29 cellular contexts compared by ENCODE assay signal in genomic region chr17:15467592-15467991, GRCh38. TPM values are rescaled to one million over a fixed set of nuclear protein-coding genes. Genes with fewer than 3 reads are reported as not detected.
A peak's percentile ranks its signal among the peaks of the same experiment; 100 is the strongest.
DNase-seq lines count a peak whose midpoint lies in the region; ATAC-seq, FAIRE-seq and TF ChIP-seq lines count a peak whose summit lies in the region.
"Had no signal": no experiment of that assay in that cellular context is flagged by ENCODE, and none has a peak within 500 bp of the region (broad histone marks: within the 10 kb centered on the region; RNA-seq: fewer than 3 reads in every experiment).

Gene CDRT4, minus strand, starts transcription at chr17:15467621. Its CDS starts 27,383 bp downstream, at chr17:15440238.

- no peaks in the 10 kb centered on the region for H3K9me3 Mint-ChIP-seq in nephron
- H3K9me3 Mint-ChIP-seq in activated T-helper 2 cell treated with anti-CD3 and anti-CD28 coated beads, Interferon-gamma antibody, Interleukin-2, Interleukin-4, amounts not matched to agents 10 μg/mL and 5 μg/mL and 100 μg/mL, durations not matched to agents 14 hours and 24 hours and 36 hours = no peaks in the 10 kb centered on the region
- H3K9me3 Mint-ChIP-seq: activated CD4-positive, alpha-beta T cell treated with anti-CD3 and anti-CD28 coated beads, Interleukin-2, amount 10 ng/mL, durations not matched to agents 24 days and 14 days; activated naive CD4-positive, alpha-beta T cell treated with anti-CD3 and anti-CD28 coated beads, Interleukin-2, amount 10 ng/mL, durations not matched to agents 7 days and 5 days; T-helper 2 cell treated with Interferon-gamma antibody and Interleukin-4, amounts not matched to agents 5 μg/mL and 100 μg/mL, for 36 hours had no signal

- H3K79me2 ChIP-seq in K562 (ENCODE audit: control insufficient read depth, insufficient read depth, low read length) = no peaks in the 10 kb centered on the region

- H2AFZ ChIP-seq in IMR-90 (replicated peaks; ENCODE audit: low read length, poor library complexity) (peak within 1 kb of the TSS; percentile 24), K562 (ENCODE audit: low read depth, low read length) (no peak within 1 kb of the TSS)

- no peaks in the 10 kb centered on the region for H3K36me3 ChIP-seq in IMR-90 (ENCODE audit: control insufficient read depth, insufficient read depth, low read length)
- H3K36me3 ChIP-seq in K562 (ENCODE audit: control insufficient read depth, insufficient read depth, low read length) = no peaks in the 10 kb centered on the region
- no peaks in the 10 kb centered on the region for H3K36me3 ChIP-seq in thoracic aorta

- H3K4me1 Mint-ChIP-seq in nephron = peaks cover 24% of the 10 kb centered on the region
- H3K4me1 Mint-ChIP-seq in activated T-helper 2 cell treated with anti-CD3 and anti-CD28 coated beads, Interferon-gamma antibody, Interleukin-2, Interleukin-4, amounts not matched to agents 10 μg/mL and 5 μg/mL and 100 μg/mL, durations not matched to agents 14 hours and 24 hours and 36 hours (ENCODE audit: low read depth) = no peaks in the 10 kb centered on the region
- H3K4me1 Mint-ChIP-seq: activated CD4-positive, alpha-beta T cell treated with anti-CD3 and anti-CD28 coated beads, Interleukin-2, amount 10 ng/mL, durations not matched to agents 24 days and 14 days; activated naive CD4-positive, alpha-beta T cell treated with anti-CD3 and anti-CD28 coated beads, Interleukin-2, amount 10 ng/mL, durations not matched to agents 7 days and 5 days; stimulated activated memory B cell treated with anti-CD40 and anti-IgM and Interleukin-4, amounts not matched to agents 10 μg/mL and 1 μg/mL and 100 μg/mL, for 72 hours had no signal

- TF ChIP-seq EP300 in K562 (IDR thresholded peaks at IDR 0.05; ENCODE audit: low read length) = no peak

- BruUV-seq in IMR-90 (replicated peaks; lab: Mats Ljungman, UMichigan) (no TSS peak), K562 (replicated peaks; lab: Mats Ljungman, UMichigan) (no TSS peak)

- peak within 1 kb of the TSS; percentile 2 to 12 (median 3) for H3K27ac Mint-ChIP-seq in nephron
- no peak within 1 kb of the TSS for H3K27ac Mint-ChIP-seq in activated T-helper 2 cell treated with anti-CD3 and anti-CD28 coated beads, Interferon-gamma antibody, Interleukin-2, Interleukin-4, amounts not matched to agents 10 μg/mL and 5 μg/mL and 100 μg/mL, durations not matched to agents 14 hours and 24 hours and 36 hours
- H3K27ac Mint-ChIP-seq: activated CD4-positive, alpha-beta T cell treated with anti-CD3 and anti-CD28 coated beads, Interleukin-2, amount 10 ng/mL, durations not matched to agents 24 days and 14 days; activated naive CD4-positive, alpha-beta T cell treated with anti-CD3 and anti-CD28 coated beads, Interleukin-2, amount 10 ng/mL, durations not matched to agents 7 days and 5 days; stimulated activated memory B cell treated with anti-CD40 and anti-IgM and Interleukin-4, amounts not matched to agents 10 μg/mL and 1 μg/mL and 100 μg/mL, for 72 hours; T-helper 2 cell treated with Interferon-gamma antibody and Interleukin-4, amounts not matched to agents 5 μg/mL and 100 μg/mL, for 36 hours had no signal

- no peak for TF ChIP-seq POLR2A in IMR-90 (IDR thresholded peaks at IDR 0.05; ENCODE audit: low read depth, low read length)
- TF ChIP-seq POLR2A in K562 (conservative IDR thresholded peaks at IDR 0.05) = no peak

- no peak within 1 kb of the TSS for H3K4me2 ChIP-seq in IMR-90 (ENCODE audit: low read depth, low read length)
- H3K4me2 ChIP-seq in K562 (ENCODE audit: insufficient read depth, low read length) = no peak within 1 kb of the TSS

- H4K20me1 ChIP-seq in IMR-90 (ENCODE audit: insufficient read depth, low read length) (peaks cover 6% of the 10 kb centered on the region; the same call in 1 of the 2 replicates), K562 (replicated peaks; ENCODE audit: control insufficient read depth, insufficient read depth, low read length) (no peaks in the 10 kb centered on the region)

- peaks cover 16% of the 10 kb centered on the region for H3K4me1 ChIP-seq in IMR-90 (ENCODE audit: control insufficient read depth, insufficient read depth, low read length)
- no peaks in the 10 kb centered on the region; a peak in 2 of 5 replicates for H3K4me1 ChIP-seq in K562 (replicated peaks in 1 of 2; ENCODE audit: control insufficient read depth in 2 of 2, insufficient read depth in 2 of 2, low read length in 2 of 2)
- H3K4me1 ChIP-seq in thoracic aorta (ENCODE audit: control insufficient read depth in 1 of 2, low read depth in 2 of 2) = peaks cover 21 to 38% of the 10 kb centered on the region in 2 donors

- intact Hi-C loops in IMR-90 (cut with micrococcal nuclease) = no loop called here
- intact Hi-C loops in K562 (cut with micrococcal nuclease) = no loop called here
- intact Hi-C loops in activated T-helper 2 cell treated with anti-CD3 and anti-CD28 coated beads, Interferon-gamma antibody, Interleukin-2, Interleukin-4, amounts not matched to agents 10 μg/mL and 5 μg/mL and 100 μg/mL, durations not matched to agents 14 hours and 24 hours and 36 hours (cut with micrococcal nuclease) = no loop called here

- WGBS in IMR-90 (ENCODE audit: extremely low coverage in 2 of 2, insufficient read length in 1 of 2), 2 experiments = 94% methylated on average over 2 of the region's 3 CpGs; no CpG with 5 or more reads in 1 of the 2 experiments
- 42% methylated on average over 3 of the region's 3 CpGs for WGBS in K562 (ENCODE audit: insufficient coverage, low coverage, missing lambda C conversion rate)

- dilution Hi-C loops in IMR-90 (cut with HindIII; ENCODE audit: low sequenced_read_pairs, unreplicated experiment) = no loop called here

- no peak within 1 kb of the TSS for H3K18ac ChIP-seq in IMR-90 (ENCODE audit: low read depth, low read length)

- no peak for FAIRE-seq in K562 (lab: Jason Lieb, UNC)
- FAIRE-seq: frontal cortex, GM18507 had no signal

- no peak for ATAC-seq in IMR-90 (ENCODE audit: low read depth)
- no peak for ATAC-seq in K562
- no peak for ATAC-seq in thoracic aorta (ENCODE audit: insufficient number of reproducible peaks, low FRiP score, low read depth)
- ATAC-seq in GM18519 (IDR thresholded peaks at IDR 0.05; ENCODE audit: low FRiP score, unreplicated experiment) = no peak
- ATAC-seq: activated T-cell treated with anti-CD3 and anti-CD28 coated beads, Interleukin-2, amount 50 U/mL, for 4 hours; stimulated activated memory B cell treated with anti-CD40 and anti-IgM and Interleukin-4, amounts not matched to agents 10 μg/mL and 1 μg/mL and 100 μg/mL, for 72 hours had no signal

- no peak within 1 kb of the TSS for H3K9ac ChIP-seq in IMR-90 (ENCODE audit: low read depth, low read length)
- H3K9ac ChIP-seq in K562 (ENCODE audit: insufficient read depth in 1 of 2, low read depth in 2 of 2, low read length in 2 of 2) = no peak within 1 kb of the TSS

- H4K5ac ChIP-seq in IMR-90 (ENCODE audit: low read depth, low read length) = no peak within 1 kb of the TSS

- H2BK15ac ChIP-seq in IMR-90 (ENCODE audit: low read depth, low read length) = no peak within 1 kb of the TSS

- TF ChIP-seq CTCF in IMR-90 (conservative IDR thresholded peaks at IDR 0.05; ENCODE audit: low read depth, low read length) (no peak), K562 (IDR thresholded peaks at IDR 0.05 in 2 of 3, conservative IDR thresholded peaks at IDR 0.05 in 1 of 3; ENCODE audit: insufficient read depth in 2 of 3, low read depth in 1 of 3, low read length in 3 of 3) (no peak), nephron (IDR thresholded peaks at IDR 0.05; ENCODE audit: unreplicated experiment in 3 of 3) (no peak), thoracic aorta (IDR thresholded peaks at IDR 0.05) (no peak), GM20000 (IDR thresholded peaks at IDR 0.05; ENCODE audit: extremely low read depth, missing control alignments) (no peak)

- H3K27me3 ChIP-seq in IMR-90 (ENCODE audit: control insufficient read depth, insufficient read depth, low read length) = no peaks in the 10 kb centered on the region
- H3K27me3 ChIP-seq in K562 (ENCODE audit: control insufficient read depth in 2 of 2, insufficient read depth in 2 of 2, low read length in 2 of 2) = no peaks in the 10 kb centered on the region
- no peaks in the 10 kb centered on the region for H3K27me3 ChIP-seq in thoracic aorta (replicated peaks; ENCODE audit: insufficient read depth)

- in situ Hi-C loops in IMR-90 (cut with MboI; ENCODE audit: low sequenced_read_pairs) (no loop called here), K562 (cut with MboI) (loop anchor here (5.0 kb wide), 1 partner anchor 35 kb away; no protein-coding TSS in a partner anchor)

- no peak within 1 kb of the TSS for H2AK9ac ChIP-seq in IMR-90 (replicated peaks; ENCODE audit: low read depth, low read length, poor library complexity)

- H2BK120ac ChIP-seq in IMR-90 (ENCODE audit: low read depth, low read length) = no peak within 1 kb of the TSS

- H3K36me3 Mint-ChIP-seq in nephron (ENCODE audit: low read depth) = peaks cover 5% of the 10 kb centered on the region
- no peaks in the 10 kb centered on the region for H3K36me3 Mint-ChIP-seq in activated T-helper 2 cell treated with anti-CD3 and anti-CD28 coated beads, Interferon-gamma antibody, Interleukin-2, Interleukin-4, amounts not matched to agents 10 μg/mL and 5 μg/mL and 100 μg/mL, durations not matched to agents 14 hours and 24 hours and 36 hours (ENCODE audit: low read depth)
- H3K36me3 Mint-ChIP-seq: activated naive CD4-positive, alpha-beta T cell treated with anti-CD3 and anti-CD28 coated beads, Interleukin-2, amount 10 ng/mL, durations not matched to agents 7 days and 5 days had no signal

- peaks cover 24% of the 10 kb centered on the region for H3K9me1 ChIP-seq in IMR-90 (ENCODE audit: insufficient read depth, low read length)
- H3K9me1 ChIP-seq in K562 (ENCODE audit: control insufficient read depth, insufficient read depth, low read length) = no peaks in the 10 kb centered on the region

- H3K27ac ChIP-seq in IMR-90 (ENCODE audit: insufficient read depth, low read length) = no peak within 1 kb of the TSS
- H3K27ac ChIP-seq in K562 (ENCODE audit: extremely low read depth, low read depth, low read length) = no peak within 1 kb of the TSS
- peak within 1 kb of the TSS; percentile 14 to 41 for H3K27ac ChIP-seq in thoracic aorta
- H3K27ac ChIP-seq: C4-2B, HL-60, VCaP had no signal

- DNase-seq in IMR-90 (no peak), K562 (ENCODE audit: extremely low read depth in 1 of 4, low spot score in 3 of 4) (no peak), thoracic aorta (ENCODE audit: low spot score) (no peak), Kasumi-1 (lab: John Stamatoyannopoulos, UW) (no peak), GM20000 (ENCODE audit: low spot score) (no peak)
- DNase-seq in activated T-helper 2 cell treated with anti-CD3 and anti-CD28 coated beads, Interferon-gamma antibody, Interleukin-2, Interleukin-4, amounts not matched to agents 10 μg/mL and 5 μg/mL and 100 μg/mL, durations not matched to agents 14 hours and 24 hours and 36 hours (ENCODE audit: low spot score) = no peak
- DNase-seq: activated CD4-positive, alpha-beta T cell treated with anti-CD3 and anti-CD28 coated beads, Interleukin-2, amount 10 ng/mL, durations not matched to agents 24 days and 14 days; activated naive CD4-positive, alpha-beta T cell treated with anti-CD3 and anti-CD28 coated beads, Interleukin-2, amount 10 ng/mL, durations not matched to agents 7 days and 5 days; activated T-cell treated with anti-CD3 and anti-CD28 coated beads, Interleukin-2, amount 50 U/mL, for 4 hours; Calu3; cortex of kidney; DND-41; mesenchymal stem cell; NCI-H1048; NCI-H1694 treated with DMSO at 0.1 percent for 48 hours; NCI-H2171 treated with DMSO at 0.1 percent for 48 hours; NCI-H524; Right ventricle myocardium superior; stimulated activated CD4-positive, alpha-beta T cell treated with anti-CD3 and anti-CD28 coated beads, Interleukin-4, amount 100 ng/mL, for 24 hours; substantia nigra had no signal

- no peak within 1 kb of the TSS for H3K23ac ChIP-seq in IMR-90 (ENCODE audit: low read depth, low read length)

- no peak within 1 kb of the TSS for H2AK5ac ChIP-seq in IMR-90 (ENCODE audit: low read depth, low read length)

- no peak within 1 kb of the TSS for H2BK20ac ChIP-seq in IMR-90 (ENCODE audit: low read depth, low read length)

- no peak within 1 kb of the TSS for H4K91ac ChIP-seq in IMR-90 (ENCODE audit: insufficient read depth, low read depth, low read length)

- H3K9me3 ChIP-seq in IMR-90 (ENCODE audit: control insufficient read depth, insufficient read depth, low read length) = no peaks in the 10 kb centered on the region
- no peaks in the 10 kb centered on the region for H3K9me3 ChIP-seq in K562 (replicated peaks; ENCODE audit: control insufficient read depth, insufficient read depth, low read depth, low read length)
- H3K9me3 ChIP-seq in thoracic aorta = no peaks in the 10 kb centered on the region

- H3K4me3 ChIP-seq in IMR-90 (ENCODE audit: insufficient read depth, low read depth, low read length) = no peak within 1 kb of the TSS
- no peak within 1 kb of the TSS for H3K4me3 ChIP-seq in K562
- H3K4me3 ChIP-seq in thoracic aorta = no peak within 1 kb of the TSS

- no peaks in the 10 kb centered on the region for H3K27me3 Mint-ChIP-seq in nephron (ENCODE audit: low read depth)
- no peaks in the 10 kb centered on the region for H3K27me3 Mint-ChIP-seq in activated T-helper 2 cell treated with anti-CD3 and anti-CD28 coated beads, Interferon-gamma antibody, Interleukin-2, Interleukin-4, amounts not matched to agents 10 μg/mL and 5 μg/mL and 100 μg/mL, durations not matched to agents 14 hours and 24 hours and 36 hours (ENCODE audit: low read depth)
- H3K27me3 Mint-ChIP-seq: activated CD4-positive, alpha-beta T cell treated with anti-CD3 and anti-CD28 coated beads, Interleukin-2, amount 10 ng/mL, durations not matched to agents 24 days and 14 days; activated naive CD4-positive, alpha-beta T cell treated with anti-CD3 and anti-CD28 coated beads, Interleukin-2, amount 10 ng/mL, durations not matched to agents 7 days and 5 days; stimulated activated memory B cell treated with anti-CD40 and anti-IgM and Interleukin-4, amounts not matched to agents 10 μg/mL and 1 μg/mL and 100 μg/mL, for 72 hours had no signal

- no peak within 1 kb of the TSS for H3K56ac ChIP-seq in IMR-90 (ENCODE audit: extremely low read depth, insufficient read depth, low read length)

- no peak within 1 kb of the TSS for H3K4me3 Mint-ChIP-seq in nephron
- no peak within 1 kb of the TSS for H3K4me3 Mint-ChIP-seq in activated T-helper 2 cell treated with anti-CD3 and anti-CD28 coated beads, Interferon-gamma antibody, Interleukin-2, Interleukin-4, amounts not matched to agents 10 μg/mL and 5 μg/mL and 100 μg/mL, durations not matched to agents 14 hours and 24 hours and 36 hours (ENCODE audit: low read depth)
- H3K4me3 Mint-ChIP-seq: activated CD4-positive, alpha-beta T cell treated with anti-CD3 and anti-CD28 coated beads, Interleukin-2, amount 10 ng/mL, durations not matched to agents 24 days and 14 days; activated naive CD4-positive, alpha-beta T cell treated with anti-CD3 and anti-CD28 coated beads, Interleukin-2, amount 10 ng/mL, durations not matched to agents 7 days and 5 days; activated T-cell treated with anti-CD3 and anti-CD28 coated beads, Interleukin-2, amount 50 U/mL, for 4 hours; stimulated activated memory B cell treated with anti-CD40 and anti-IgM and Interleukin-4, amounts not matched to agents 10 μg/mL and 1 μg/mL and 100 μg/mL, for 72 hours; T-helper 2 cell treated with Interferon-gamma antibody and Interleukin-4, amounts not matched to agents 5 μg/mL and 100 μg/mL, for 36 hours had no signal

- POLR2A ChIA-PET in IMR-90 (lab: Charles Lee; ENCODE audit: unreplicated experiment) = no interaction called here
- POLR2A ChIA-PET in K562 (lab: Yijun Ruan, JAX) = no interaction called here

- CTCF ChIA-PET in IMR-90 (lab: Yijun Ruan, JAX) (no interaction called here), K562 (lab: Yijun Ruan, JAX; ENCODE audit: low intra/inter-chr PET ratio) (no interaction called here)

- TF ChIP-seq RAD21 in IMR-90 (IDR thresholded peaks at IDR 0.05; ENCODE audit: low read length) (no peak), K562 (CRISPR knock-in tag; conservative IDR thresholded peaks at IDR 0.05 in 1 of 2, IDR thresholded peaks at IDR 0.05 in 1 of 2) (no peak)

- peaks cover 2 to 8% of the 10 kb centered on the region in 2 experiments; a peak in 1 of 4 replicates for H3K79me1 ChIP-seq in IMR-90 (ENCODE audit: low read depth in 1 of 2, low read length in 2 of 2)

- H3K4ac ChIP-seq in IMR-90 (ENCODE audit: low read depth, low read length) = no peak within 1 kb of the TSS

- H3K14ac ChIP-seq in IMR-90 (replicated peaks; ENCODE audit: low read depth, low read length) = no peak within 1 kb of the TSS

- no peak within 1 kb of the TSS for H2BK5ac ChIP-seq in IMR-90 (ENCODE audit: low read depth, low read length, poor library complexity, severe bottlenecking)

- no peak within 1 kb of the TSS for H4K8ac ChIP-seq in IMR-90 (ENCODE audit: low read depth in 2 of 2, low read length in 2 of 2)

RNA-seq across cellular contexts. Expression of gene CDRT4, which starts in this region (rescaled TPM):
- 0.56 and 0.90 TPM in 2 replicates for total RNA-seq in IMR-90 (2012; rRNA removed)
- polyA plus RNA-seq in IMR-90 (2012; rRNA removed) = 2.7 and 3.7 TPM in 2 replicates
- polyA plus RNA-seq in IMR-90 (2012; cell fraction: cytosol; rRNA removed) = 0.13 and 0.50 TPM in 2 replicates
- polyA plus RNA-seq in IMR-90 (2012; cell fraction: nucleus; rRNA removed; ENCODE audit: low replicate concordance) = 27.7 and 76.4 TPM in 2 replicates
- 29.2 and 45.9 TPM in 2 replicates for total RNA-seq in K562 (2011; cell fraction: chromatin; rRNA removed; ENCODE audit: low replicate concordance)
- total RNA-seq in K562 (2011; cell fraction: nucleolus; rRNA removed) = 13.7 and 20.7 TPM in 2 replicates
- 32.9 and 47.6 TPM in 2 replicates for total RNA-seq in K562 (2011; cell fraction: nucleoplasm; rRNA removed)
- total RNA-seq in K562 (2014; rRNA removed) = 3.5 and 4.4 TPM in 2 replicates
- total RNA-seq in K562 (2014; rRNA removed; fragmentation: Illumina TruSeq; extraction: Trizol) = 4.2 and 7.3 TPM in 2 replicates
- total RNA-seq in K562 (2015; rRNA removed; fragmentation: Illumina TruSeq; extraction: Trizol) = 1.5 and 1.7 TPM in 2 replicates
- 3.0 and 3.1 TPM in 2 replicates for total RNA-seq in K562 (2021)
- 2.5 and 2.7 TPM in 2 replicates for polyA plus RNA-seq in K562 (2011; rRNA removed)
- 2.1 TPM in 2 replicates for polyA plus RNA-seq in K562 (2011; cell fraction: cytosol; rRNA removed)
- polyA plus RNA-seq in K562 (2011; cell fraction: nucleus; rRNA removed) = 27.3 and 29.6 TPM in 2 replicates
- 0.92 and 12.4 TPM in 2 replicates for polyA plus RNA-seq in K562 (2012)
- polyA plus RNA-seq in K562 (2014; fragmentation: Illumina TruSeq; extraction: Trizol) = 4.2 and 4.5 TPM in 2 replicates
- 1 to 10 TPM; 1.9 to 3.7 TPM for polyA plus RNA-seq in K562 (2014; fragmentation: Nextera tagmentation; extraction: Ambion mirVana)
- 6.2 and 6.4 TPM in 2 replicates for polyA plus RNA-seq in K562 (2014; rRNA removed)
- polyA minus RNA-seq in K562 (2011; rRNA and poly(A)+ RNA removed) = 5.4 and 5.6 TPM in 2 replicates
- polyA minus RNA-seq in K562 (2011; cell fraction: cytosol; rRNA and poly(A)+ RNA removed) = not detected in 2 replicates
- polyA minus RNA-seq in K562 (2011; cell fraction: nucleus; rRNA and poly(A)+ RNA removed) = 6.3 and 8.4 TPM in 2 replicates
- total RNA-seq in thoracic aorta = 10 to 100 TPM; 13.5 to 22.2 TPM
- total RNA-seq in activated T-helper 2 cell treated with anti-CD3 and anti-CD28 coated beads, Interferon-gamma antibody, Interleukin-2, Interleukin-4, amounts not matched to agents 10 μg/mL and 5 μg/mL and 100 μg/mL, durations not matched to agents 14 hours and 24 hours and 36 hours = 4.8 and 8.0 TPM in 2 replicates

Comparison
In these comparisons a context has a peak if more than half of its experiments do, and no peak if none do; other contexts are left out.
1. H3K27ac ChIP-seq: peak in thoracic aorta (2 of 2); none in IMR-90 (single experiment) and K562 (single experiment).